Comparison of ENCODE assay signal across 9 cellular contexts in the genomic region with DNA sequence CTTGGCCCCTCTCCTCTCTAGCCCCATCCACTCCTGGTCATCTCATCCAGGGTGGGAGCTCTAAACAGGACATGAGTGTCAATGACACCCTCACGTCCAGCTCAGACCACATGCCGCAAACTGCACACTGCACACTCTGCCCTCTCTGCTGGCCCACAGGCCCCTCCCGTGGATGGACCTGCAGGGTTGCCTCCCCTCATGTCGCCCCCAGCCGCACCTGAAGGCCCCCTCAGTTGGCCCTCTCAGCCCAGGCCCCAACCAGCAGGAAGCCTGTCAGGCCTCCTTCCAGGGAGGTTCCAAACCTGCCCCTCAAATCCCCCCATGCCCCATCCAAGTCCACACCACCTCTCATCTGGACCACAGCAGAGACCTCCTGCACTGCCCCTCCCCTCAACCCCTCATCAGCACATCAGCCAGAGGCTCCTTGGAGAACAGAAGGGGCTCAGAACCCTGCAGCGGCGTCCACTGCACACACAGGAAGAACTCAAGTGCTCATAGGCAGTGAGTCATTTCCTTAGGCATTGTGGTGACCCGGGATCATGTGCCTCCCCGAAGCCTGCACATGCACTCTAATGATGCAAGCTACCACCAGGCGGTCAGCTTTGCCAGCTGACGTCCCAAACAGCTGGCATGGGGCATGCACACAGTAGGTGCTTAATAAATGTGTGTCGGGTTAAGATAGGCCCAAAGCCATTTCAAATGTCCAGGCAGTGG. TPM values are rescaled to one million over a fixed set of nuclear protein-coding genes. Genes with fewer than 3 reads are reported as not detected.
DNase-seq lines count a peak whose midpoint lies in the region; ATAC-seq, FAIRE-seq and TF ChIP-seq lines count a peak whose summit lies in the region.
"Had no signal": no experiment of that assay in that cellular context is flagged by ENCODE, and none has a peak within 500 bp of the region (broad histone marks: within the 10 kb centered on the region; RNA-seq: fewer than 3 reads in every experiment).

No MANE protein-coding gene starts in this region.

- H3K27me3 ChIP-seq in mucosa of rectum (ENCODE audit: control insufficient read depth in 2 of 2, insufficient read depth in 2 of 2, low read length in 2 of 2) = no peaks in the 10 kb centered on the region
- no peaks in the 10 kb centered on the region for H3K27me3 ChIP-seq in upper lobe of left lung

- TF ChIP-seq EP300 in upper lobe of left lung (IDR thresholded peaks at IDR 0.05) = peak in 1 of 4 donors; percentile 90

- H3K4me1 ChIP-seq in mucosa of rectum (ENCODE audit: control insufficient read depth in 2 of 2, insufficient read depth in 2 of 2, low read length in 2 of 2) (peaks cover 21 to 24% of the 10 kb centered on the region in 2 donors), upper lobe of left lung (peaks cover 38 to 54% (median 45%) of the 10 kb centered on the region in 4 donors)

- peak; percentile 86 for DNase-seq in AG10803 (ENCODE audit: low read depth)
- peak; percentile 81 for DNase-seq in HTR-8/SVneo (ENCODE audit: insufficient read length, low spot score)
- peak; percentile 53 for DNase-seq in activated CD4-positive, CD25-positive, alpha-beta regulatory T cell treated with anti-CD3 and anti-CD28 coated beads, Interleukin-2, amount 50 U/mL, for 72 hours
- DNase-seq in dedifferentiated amniotic fluid mesenchymal stem cell (ENCODE audit: extremely low spot score) = peak; percentile 62
- peak in 1 of 2 donors; percentile 94 for DNase-seq in upper lobe of left lung
- DNase-seq in hippocampal formation (lab: John Stamatoyannopoulos, UW) = no peak
- no peak for DNase-seq in GM10266 (ENCODE audit: extremely low spot score)

- FAIRE-seq in HTR-8/SVneo (lab: Jason Lieb, UNC) = peak; percentile 49
- FAIRE-seq: endometrium had no signal

- 44% methylated on average over 6 to 12 of the region's 12 CpGs for WGBS in upper lobe of left lung, 2 donors

- no peak for TF ChIP-seq CTCF in AG10803 (conservative IDR thresholded peaks at IDR 0.05; ENCODE audit: low read length)
- no peak for TF ChIP-seq CTCF in upper lobe of left lung (IDR thresholded peaks at IDR 0.05)
- no peak for TF ChIP-seq CTCF in GM10266 (IDR thresholded peaks at IDR 0.05; ENCODE audit: control insufficient read depth, insufficient read depth, low read depth, missing control alignments)

- ATAC-seq in upper lobe of left lung (ENCODE audit: low FRiP score in 2 of 2) = peak; percentile 66 to 74

- no peaks in the 10 kb centered on the region for H3K9me3 ChIP-seq in mucosa of rectum (ENCODE audit: control insufficient read depth in 2 of 2, low read length in 2 of 2)
- no peaks in the 10 kb centered on the region for H3K9me3 ChIP-seq in upper lobe of left lung

- H3K27ac ChIP-seq in mucosa of rectum (ENCODE audit: low read depth in 2 of 2, low read length in 2 of 2) (peak overlapping the region; percentile 42 to 76), upper lobe of left lung (peak overlapping the region; percentile 76 to 85 (median 81))

- H3K9ac ChIP-seq in mucosa of rectum (ENCODE audit: low read depth in 1 of 2, low read length in 2 of 2) = peak overlapping the region in 1 of 2 donors; percentile 2

- peak in 1 of 4 donors; percentile 44 for TF ChIP-seq POLR2A in upper lobe of left lung (IDR thresholded peaks at IDR 0.05)

- H3K4me3 ChIP-seq in AG10803 (ENCODE audit: low read length) (no peak overlapping the region), mucosa of rectum (ENCODE audit: low read length in 2 of 2) (peak overlapping the region in 1 of 2 donors; percentile 20), upper lobe of left lung (peak overlapping the region in 1 of 4 donors; percentile 12)

- no peaks in the 10 kb centered on the region for H3K36me3 ChIP-seq in mucosa of rectum (ENCODE audit: control insufficient read depth in 2 of 2, insufficient read depth in 2 of 2, low read length in 2 of 2)
- H3K36me3 ChIP-seq in upper lobe of left lung = no peaks in the 10 kb centered on the region

RNA-seq across cellular contexts. Expression of a gene that starts 12.9 kb away (rescaled TPM):
- 10 to 100 TPM; 23.4 to 71.9 (median 33.6) TPM for total RNA-seq in upper lobe of left lung

RNA-seq across cellular contexts. Expression of a gene that starts 30.7 kb away (rescaled TPM):
- 10 to 100 TPM in 4 of 6 donors, 1 to 10 TPM in 1, not detected in 1; 8.6 to 38.9 (median 21.0) TPM for total RNA-seq in upper lobe of left lung

Comparison
In these comparisons a context has a peak if more than half of its experiments do, and no peak if none do; other contexts are left out.
1. DNase-seq: peak in AG10803 (single experiment), HTR-8/SVneo (single experiment), activated CD4-positive, CD25-positive, alpha-beta regulatory T cell treated with anti-CD3 and anti-CD28 coated beads, Interleukin-2, amount 50 U/mL, for 72 hours (single experiment) and dedifferentiated amniotic fluid mesenchymal stem cell (single experiment); none in hippocampal formation (0 of 2) and GM10266 (single experiment).